Comparison of ENCODE assay signal across 8 cellular contexts in the genomic region with DNA sequence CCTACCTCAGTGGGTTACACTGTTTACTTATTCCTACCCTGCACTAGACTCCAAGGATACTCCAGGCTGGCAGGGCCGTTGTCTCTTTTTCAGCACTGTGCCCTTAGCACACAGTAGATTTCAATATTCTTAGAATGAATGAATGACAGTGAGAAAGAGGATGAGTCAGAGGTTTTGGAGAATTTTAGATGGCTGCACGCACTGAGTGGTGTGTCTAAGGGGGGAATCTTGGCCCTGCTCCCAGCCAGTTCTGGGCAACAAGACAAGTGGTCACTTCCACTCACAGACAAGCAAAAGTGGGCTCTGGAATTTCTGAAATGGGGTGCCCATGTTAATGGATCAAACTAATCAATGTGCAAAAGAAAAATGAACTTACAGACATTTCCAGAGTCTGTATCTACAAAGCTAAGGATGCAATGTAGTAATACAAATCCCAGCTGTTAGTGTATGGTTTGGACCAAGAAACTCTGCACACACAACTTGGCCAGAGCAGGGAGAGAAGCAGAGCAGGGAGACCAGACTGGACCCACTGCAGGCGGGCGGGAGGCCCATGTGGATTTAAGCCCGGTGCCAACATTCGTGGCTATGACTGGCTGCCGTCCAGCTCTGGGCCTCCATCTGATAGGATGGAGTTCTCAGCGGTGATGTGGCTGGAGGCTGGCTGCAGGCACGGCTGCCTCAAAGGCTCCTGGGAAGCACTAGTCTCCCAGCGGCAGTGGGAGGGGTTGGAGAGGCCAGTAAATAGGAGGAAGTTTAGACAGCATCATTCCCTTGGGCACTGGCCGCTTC.
DNase-seq lines count a peak whose midpoint lies in the region; ATAC-seq and TF ChIP-seq lines count a peak whose summit lies in the region.

No MANE protein-coding gene starts in this region.

- ATAC-seq in GM19351 (IDR thresholded peaks at IDR 0.05; ENCODE audit: unreplicated experiment) = no peak
- no peak for ATAC-seq in GM18511 (IDR thresholded peaks at IDR 0.05; ENCODE audit: unreplicated experiment)

- no peak overlapping the region for H3K4me3 ChIP-seq in fibroblast of villous mesenchyme (ENCODE audit: low read depth, low read length)

- no peak for TF ChIP-seq CTCF in fibroblast of villous mesenchyme (IDR thresholded peaks at IDR 0.05; ENCODE audit: insufficient read depth, low read depth, low read length)

- DNase-seq in EH (ENCODE audit: low read depth) (peak; percentile 67), T1000 (lab: John Stamatoyannopoulos, UW) (peak; percentile 77), fibroblast of villous mesenchyme (ENCODE audit: low read depth) (peak; percentile 56), posterior vena cava (ENCODE audit: low spot score) (peak; percentile 95), NAMALWA (ENCODE audit: low spot score) (no peak)
- no peak for DNase-seq in stimulated activated CD4-positive, alpha-beta T cell treated with anti-CD3 and anti-CD28 coated beads, Interleukin-15, amount 100 ng/mL, for 24 hours

- intact Hi-C loops in posterior vena cava (cut with DNase I) = no loop called here

Comparison
In these comparisons a context has a peak if more than half of its experiments do, and no peak if none do; other contexts are left out.
1. DNase-seq: peak in EH (single experiment), T1000 (single experiment), fibroblast of villous mesenchyme (single experiment) and posterior vena cava (single experiment); none in stimulated activated CD4-positive, alpha-beta T cell treated with anti-CD3 and anti-CD28 coated beads, Interleukin-15, amount 100 ng/mL, for 24 hours (single experiment) and NAMALWA (single experiment).